32 cellular contexts compared by ENCODE assay signal in genomic region chr10:11851910-11852309, GRCh38.
"Had no signal": no experiment of that assay in that cellular context is flagged by ENCODE, and none has a peak within 500 bp of the region (broad histone marks: within the 10 kb centered on the region; RNA-seq: fewer than 3 reads in every experiment).

No MANE protein-coding gene starts in this region.

- H3K27me3 Mint-ChIP-seq: activated B cell treated with CpG ODN at 0.5 μM for 24 hours, brain, T-helper 17 cell had no signal

- H3K36me3 ChIP-seq: breast epithelium, cardiac muscle cell, colonic mucosa, gastroesophageal sphincter, WERI-Rb-1 had no signal

- H3K36me3 Mint-ChIP-seq: activated naive CD4-positive, alpha-beta T cell treated with anti-CD3 and anti-CD28 coated beads, Interleukin-2, amount 10 ng/mL, durations not matched to agents 7 days and 5 days; activated naive CD4-positive, alpha-beta T cell treated with anti-CD3 and anti-CD28 coated beads, Interleukin-2, amount 50 U/mL, for 72 hours; activated naive CD8-positive, alpha-beta T cell treated with anti-CD3 and anti-CD28 coated beads, Interleukin-2, amount 10 ng/mL, durations not matched to agents 7 days and 5 days had no signal

- H3K4me3 ChIP-seq: ascending aorta, breast epithelium, cardiac muscle cell, colonic mucosa, esophagus squamous epithelium, gastroesophageal sphincter, heart right ventricle had no signal

- DNase-seq: activated B cell treated with CpG ODN at 0.5 μM for 24 hours; activated CD4-positive, alpha-beta T cell treated with anti-CD3 and anti-CD28 coated beads for 48 hours; activated CD4-positive, alpha-beta T cell treated with anti-CD3 and anti-CD28 coated beads, Interleukin-2, amount 50 U/mL, for 1 hour; activated CD4-positive, alpha-beta T cell treated with anti-CD3 and anti-CD28 coated beads, Interleukin-2, amount 50 U/mL, for 48 hours; activated CD8-positive, alpha-beta memory T cell treated with anti-CD3 and anti-CD28 coated beads for 24 hours; activated CD8-positive, alpha-beta T cell treated with anti-CD3 and anti-CD28 coated beads for 36 hours; activated gamma-delta T cell; activated naive CD4-positive, alpha-beta T cell; activated naive CD4-positive, alpha-beta T cell treated with anti-CD3 and anti-CD28 coated beads, Interleukin-2, amount 10 ng/mL, durations not matched to agents 7 days and 5 days; activated naive CD8-positive, alpha-beta T cell treated with anti-CD3 and anti-CD28 coated beads, Interleukin-2, amount 10 ng/mL, durations not matched to agents 7 days and 5 days; activated T-cell treated with anti-CD3 and anti-CD28 coated beads, Interleukin-2, amount 50 U/mL, for 48 hours; central memory CD4-positive, alpha-beta T cell; cerebellar nuclear complex; colonic mucosa; effector CD8-positive, alpha-beta T cell; esophagus squamous epithelium; foreskin melanocyte; heart right ventricle; T-helper 17 cell; T1000; WERI-Rb-1 had no signal

- H3K4me1 Mint-ChIP-seq: activated B cell treated with CpG ODN at 0.5 μM for 24 hours; activated naive CD4-positive, alpha-beta T cell treated with anti-CD3 and anti-CD28 coated beads, Interleukin-2, amount 10 ng/mL, durations not matched to agents 7 days and 5 days; activated naive CD8-positive, alpha-beta T cell treated with anti-CD3 and anti-CD28 coated beads, Interleukin-2, amount 10 ng/mL, durations not matched to agents 7 days and 5 days; brain had no signal

- H3K9me3 ChIP-seq: ascending aorta, breast epithelium, colonic mucosa, esophagus squamous epithelium, gastroesophageal sphincter, heart right ventricle had no signal

- H3K27ac Mint-ChIP-seq: activated B cell treated with CpG ODN at 0.5 μM for 24 hours; activated CD8-positive, alpha-beta T cell treated with anti-CD3 and anti-CD28 coated beads for 36 hours; activated naive CD4-positive, alpha-beta T cell treated with anti-CD3 and anti-CD28 coated beads, Interleukin-2, amount 10 ng/mL, durations not matched to agents 7 days and 5 days; activated naive CD4-positive, alpha-beta T cell treated with anti-CD3 and anti-CD28 coated beads, Interleukin-2, amount 50 U/mL, for 72 hours; activated naive CD8-positive, alpha-beta T cell treated with anti-CD3 and anti-CD28 coated beads, Interleukin-2, amount 10 ng/mL, durations not matched to agents 7 days and 5 days; activated T-helper 1 cell treated with anti-CD3 and anti-CD28 coated beads, Interleukin-12 subunit alpha, Interleukin-12 subunit beta, Interleukin-2, Interleukin-4 antibody, amounts not matched to agents 30 ng/mL and 10 ng/mL and 1 ng/mL, durations not matched to agents 14 hours and 24 hours and 36 hours; activated T-helper 2 cell treated with anti-CD3 and anti-CD28 coated beads, Interferon-gamma antibody, Interleukin-2, Interleukin-4, amounts not matched to agents 10 μg/mL and 5 μg/mL and 100 μg/mL, durations not matched to agents 14 hours and 24 hours and 36 hours; brain; T-helper 17 cell; T-helper 2 cell treated with Interferon-gamma antibody and Interleukin-4, amounts not matched to agents 5 μg/mL and 100 μg/mL, for 36 hours had no signal

- H3K4me1 ChIP-seq: ascending aorta, breast epithelium, colonic mucosa, esophagus squamous epithelium, gastroesophageal sphincter, heart right ventricle had no signal

- ATAC-seq: activated CD4-positive, CD25-positive, alpha-beta regulatory T cell treated with anti-CD3 and anti-CD28 coated beads, Interleukin-2, amount 50 U/mL, for 24 hours; activated CD8-positive, alpha-beta T cell treated with anti-CD3 and anti-CD28 coated beads for 36 hours; activated naive CD4-positive, alpha-beta T cell treated with anti-CD3 and anti-CD28 coated beads, Interleukin-2, amount 50 U/mL, for 72 hours; gastroesophageal sphincter; heart right ventricle; T-helper 17 cell had no signal

- H3K9me3 Mint-ChIP-seq: activated B cell treated with CpG ODN at 0.5 μM for 24 hours; activated CD8-positive, alpha-beta T cell treated with anti-CD3 and anti-CD28 coated beads for 36 hours; activated naive CD4-positive, alpha-beta T cell treated with anti-CD3 and anti-CD28 coated beads, Interleukin-2, amount 10 ng/mL, durations not matched to agents 7 days and 5 days; activated naive CD4-positive, alpha-beta T cell treated with anti-CD3 and anti-CD28 coated beads, Interleukin-2, amount 50 U/mL, for 72 hours; activated naive CD8-positive, alpha-beta T cell treated with anti-CD3 and anti-CD28 coated beads, Interleukin-2, amount 10 ng/mL, durations not matched to agents 7 days and 5 days; activated T-helper 1 cell treated with anti-CD3 and anti-CD28 coated beads, Interleukin-12 subunit alpha, Interleukin-12 subunit beta, Interleukin-2, Interleukin-4 antibody, amounts not matched to agents 30 ng/mL and 10 ng/mL and 1 ng/mL, durations not matched to agents 14 hours and 24 hours and 36 hours; activated T-helper 2 cell treated with anti-CD3 and anti-CD28 coated beads, Interferon-gamma antibody, Interleukin-2, Interleukin-4, amounts not matched to agents 10 μg/mL and 5 μg/mL and 100 μg/mL, durations not matched to agents 14 hours and 24 hours and 36 hours; brain; T-helper 2 cell treated with Interferon-gamma antibody and Interleukin-4, amounts not matched to agents 5 μg/mL and 100 μg/mL, for 36 hours had no signal

- H3K27me3 ChIP-seq: ascending aorta, breast epithelium, cardiac muscle cell, colonic mucosa, esophagus squamous epithelium, gastroesophageal sphincter, heart right ventricle had no signal

- H3K4me3 Mint-ChIP-seq: activated B cell treated with CpG ODN at 0.5 μM for 24 hours; activated CD8-positive, alpha-beta T cell treated with anti-CD3 and anti-CD28 coated beads for 36 hours; activated naive CD4-positive, alpha-beta T cell treated with anti-CD3 and anti-CD28 coated beads, Interleukin-2, amount 10 ng/mL, durations not matched to agents 7 days and 5 days; activated naive CD8-positive, alpha-beta T cell treated with anti-CD3 and anti-CD28 coated beads, Interleukin-2, amount 10 ng/mL, durations not matched to agents 7 days and 5 days; activated T-helper 1 cell treated with anti-CD3 and anti-CD28 coated beads, Interleukin-12 subunit alpha, Interleukin-12 subunit beta, Interleukin-2, Interleukin-4 antibody, amounts not matched to agents 30 ng/mL and 10 ng/mL and 1 ng/mL, durations not matched to agents 14 hours and 24 hours and 36 hours; brain; T-helper 17 cell; T-helper 2 cell treated with Interferon-gamma antibody and Interleukin-4, amounts not matched to agents 5 μg/mL and 100 μg/mL, for 36 hours had no signal

- H3K27ac ChIP-seq: ascending aorta, breast epithelium, cardiac muscle cell, colonic mucosa, epithelial cell of prostate, esophagus squamous epithelium, gastroesophageal sphincter, heart right ventricle, WERI-Rb-1 had no signal
